9 cellular contexts compared by ENCODE assay signal in genomic region chr2:100197643-100198153, GRCh38. TPM values are rescaled to one million over a fixed set of nuclear protein-coding genes. Genes with fewer than 3 reads are reported as not detected.
A peak's percentile ranks its signal among the peaks of the same experiment; 100 is the strongest.
DNase-seq lines count a peak whose midpoint lies in the region; ATAC-seq and TF ChIP-seq lines count a peak whose summit lies in the region.
"Had no signal": no experiment of that assay in that cellular context is flagged by ENCODE, and none has a peak within 500 bp of the region (broad histone marks: within the 10 kb centered on the region; RNA-seq: fewer than 3 reads in every experiment).

No MANE protein-coding gene starts in this region.

- peaks cover 6% of the 10 kb centered on the region for H3K4me1 Mint-ChIP-seq in stimulated activated effector memory CD8-positive, alpha-beta T cell treated with anti-CD3 and anti-CD28 coated beads, Interleukin-12 subunit alpha, Interleukin-12 subunit beta, amount 100 ng/mL, for 72 hours

- 59 to 74% (median 65%) methylated on average over 8 of the region's 8 CpGs for WGBS in spleen, 5 donors

- intact Hi-C loops in spleen (cut with DNase I; ENCODE audit: low total_unique reads) = no loop called here

- no peaks in the 10 kb centered on the region for H3K27me3 ChIP-seq in spleen (replicated peaks in 1 of 7)

- H3K4me3 ChIP-seq in choroid plexus epithelial cell (ENCODE audit: low read depth, low read length) (no peak overlapping the region), spleen (no peak overlapping the region)

- no peaks in the 10 kb centered on the region for H3K36me3 Mint-ChIP-seq in stimulated activated effector memory CD8-positive, alpha-beta T cell treated with anti-CD3 and anti-CD28 coated beads, Interleukin-12 subunit alpha, Interleukin-12 subunit beta, amount 100 ng/mL, for 72 hours

- no peak for TF ChIP-seq POLR2A in spleen (IDR thresholded peaks at IDR 0.05)

- H3K27ac Mint-ChIP-seq in stimulated activated effector memory CD8-positive, alpha-beta T cell treated with anti-CD3 and anti-CD28 coated beads, Interleukin-12 subunit alpha, Interleukin-12 subunit beta, amount 100 ng/mL, for 72 hours = no peak overlapping the region
- H3K27ac Mint-ChIP-seq: activated B cell treated with CpG ODN at 0.5 μM for 24 hours had no signal

- H3K36me3 ChIP-seq in spleen = no peaks in the 10 kb centered on the region

- no peaks in the 10 kb centered on the region for H3K9me3 ChIP-seq in spleen

- peak; percentile 76 for ATAC-seq in left lobe of liver
- no peak for ATAC-seq in stimulated activated effector memory CD8-positive, alpha-beta T cell treated with anti-CD3 and anti-CD28 coated beads, Interleukin-12 subunit alpha, Interleukin-12 subunit beta, amount 100 ng/mL, for 72 hours

- no peak overlapping the region for H3K4me3 Mint-ChIP-seq in stimulated activated effector memory CD8-positive, alpha-beta T cell treated with anti-CD3 and anti-CD28 coated beads, Interleukin-12 subunit alpha, Interleukin-12 subunit beta, amount 100 ng/mL, for 72 hours
- H3K4me3 Mint-ChIP-seq: activated B cell treated with CpG ODN at 0.5 μM for 24 hours had no signal

- H3K4me1 ChIP-seq in spleen = peaks cover 0 to 17% (median 5%) of the 10 kb centered on the region in 6 donors

- DNase-seq in NCI-H1417 (lab: John Stamatoyannopoulos, UW) = peak; percentile 57 to 84 (median 63)
- peak; percentile 64 for DNase-seq in choroid plexus epithelial cell (ENCODE audit: low read depth)
- no peak for DNase-seq in left lobe of liver (ENCODE audit: low spot score)
- no peak for DNase-seq in spleen
- DNase-seq in COLO668 (lab: John Stamatoyannopoulos, UW; ENCODE audit: unreplicated experiment) = no peak
- DNase-seq in stimulated activated effector memory CD8-positive, alpha-beta T cell treated with anti-CD3 and anti-CD28 coated beads, Interleukin-12 subunit alpha, Interleukin-12 subunit beta, amount 100 ng/mL, for 72 hours (ENCODE audit: low spot score in 2 of 2) = no peak
- no peak for DNase-seq in SW 1271 (lab: John Stamatoyannopoulos, UW)
- DNase-seq in DMS153 (lab: John Stamatoyannopoulos, UW) = no peak
- DNase-seq: activated B cell treated with CpG ODN at 0.5 μM for 24 hours had no signal

- TF ChIP-seq CTCF in choroid plexus epithelial cell (conservative IDR thresholded peaks at IDR 0.05; ENCODE audit: low read depth, low read length) = no peak
- TF ChIP-seq CTCF in spleen (IDR thresholded peaks at IDR 0.05 in 8 of 11, conservative IDR thresholded peaks at IDR 0.05 in 3 of 11) = no peak

- no peaks in the 10 kb centered on the region for H3K9me3 Mint-ChIP-seq in stimulated activated effector memory CD8-positive, alpha-beta T cell treated with anti-CD3 and anti-CD28 coated beads, Interleukin-12 subunit alpha, Interleukin-12 subunit beta, amount 100 ng/mL, for 72 hours
- H3K9me3 Mint-ChIP-seq: activated B cell treated with CpG ODN at 0.5 μM for 24 hours had no signal

- peak overlapping the region in 6 of 8 donors; percentile 16 to 69 (median 55) for H3K27ac ChIP-seq in spleen

RNA-seq across cellular contexts. Expression of gene AFF3, which starts 55.3 kb away (rescaled TPM):
- total RNA-seq in left lobe of liver (2.3 TPM), spleen (10 to 100 TPM; 39.5 to 92.2 (median 72.9) TPM)
- polyA plus RNA-seq in spleen = 1 to 10 TPM; 6.0 to 9.1 (median 8.5) TPM

Comparison
In these comparisons a context has a peak if more than half of its experiments do, and no peak if none do; other contexts are left out.
1. DNase-seq: peak in NCI-H1417 (3 of 3) and choroid plexus epithelial cell (single experiment); none in left lobe of liver (single experiment), spleen (single experiment), COLO668 (single experiment), stimulated activated effector memory CD8-positive, alpha-beta T cell treated with anti-CD3 and anti-CD28 coated beads, Interleukin-12 subunit alpha, Interleukin-12 subunit beta, amount 100 ng/mL, for 72 hours (0 of 2), SW 1271 (0 of 2) and DMS153 (single experiment).
2. RNA of gene AFF3, which starts 55.3 kb away (total RNA-seq): 39.5 to 92.2 TPM in spleen; 2.3 TPM in left lobe of liver (single experiment); every median in the first group is over 10 times any median in the second.